8 cellular contexts compared by ENCODE assay signal in genomic region chr1:27366113-27366410, GRCh38. TPM values are rescaled to one million over a fixed set of nuclear protein-coding genes. Genes with fewer than 3 reads are reported as not detected.
DNase-seq lines count a peak whose midpoint lies in the region; ATAC-seq and TF ChIP-seq lines count a peak whose summit lies in the region.

No MANE protein-coding gene starts in this region.

- peak; percentile 40 to 51 for TF ChIP-seq POLR2A in gastroesophageal sphincter (IDR thresholded peaks at IDR 0.05)
- no peak for TF ChIP-seq POLR2A in testis (IDR thresholded peaks at IDR 0.05)

- H3K27me3 Mint-ChIP-seq in IgD-negative memory B cell = no peaks in the 10 kb centered on the region
- H3K27me3 Mint-ChIP-seq in activated naive CD4-positive, alpha-beta T cell treated with anti-CD3 and anti-CD28 coated beads for 36 hours (ENCODE audit: low read depth) = no peaks in the 10 kb centered on the region

- TF ChIP-seq CTCF in gastroesophageal sphincter (IDR thresholded peaks at IDR 0.05) (no peak), testis (IDR thresholded peaks at IDR 0.05) (no peak)

- peak overlapping the region in 1 of 3 donors; percentile 61 for H3K27ac Mint-ChIP-seq in IgD-negative memory B cell
- H3K27ac Mint-ChIP-seq in activated naive CD4-positive, alpha-beta T cell treated with anti-CD3 and anti-CD28 coated beads for 36 hours = no peak overlapping the region

- H2AFZ ChIP-seq in neuron (ENCODE audit: low read depth, low read length) = peak overlapping the region; percentile 80

- 0% methylated on average over 1 of the region's 30 CpGs; no CpG with 5 or more reads in 1 of the 2 donors for WGBS in gastroesophageal sphincter (ENCODE audit: low coverage in 1 of 2), 2 donors
- 0 to 1% methylated on average over 4 to 30 of the region's 30 CpGs for WGBS in testis, 2 donors

- no peaks in the 10 kb centered on the region for H3K9me3 ChIP-seq in gastroesophageal sphincter
- no peaks in the 10 kb centered on the region for H3K9me3 ChIP-seq in neuron (ENCODE audit: low read length)
- H3K9me3 ChIP-seq in testis = no peaks in the 10 kb centered on the region

- peak overlapping the region; percentile 94 to 99 (median 98) for H3K27ac ChIP-seq in gastroesophageal sphincter
- H3K27ac ChIP-seq in testis = peak overlapping the region; percentile 91 to 98

- peaks cover 9 to 60% (median 19%) of the 10 kb centered on the region in 3 donors for H3K4me1 ChIP-seq in gastroesophageal sphincter
- peaks cover 16% of the 10 kb centered on the region for H3K4me1 ChIP-seq in neuron (ENCODE audit: insufficient read depth, low read length)
- peaks cover 20% of the 10 kb centered on the region for H3K4me1 ChIP-seq in testis

- DNase-seq in NCI-H2029 (lab: John Stamatoyannopoulos, UW) (peak; percentile 49), NCI-H2029 treated with DMSO at 0.1 percent for 48 hours (lab: John Stamatoyannopoulos, UW) (no peak), SHP77 treated with DMSO at 0.1 percent for 48 hours (lab: John Stamatoyannopoulos, UW) (peak; percentile 40), testis (peak; percentile 82)
- peak; percentile 80 for DNase-seq in activated naive CD4-positive, alpha-beta T cell treated with anti-CD3 and anti-CD28 coated beads for 36 hours

- H3K36me3 Mint-ChIP-seq in IgD-negative memory B cell = no peaks in the 10 kb centered on the region
- no peaks in the 10 kb centered on the region for H3K36me3 Mint-ChIP-seq in activated naive CD4-positive, alpha-beta T cell treated with anti-CD3 and anti-CD28 coated beads for 36 hours (ENCODE audit: low read depth)

- H3K4me1 Mint-ChIP-seq in IgD-negative memory B cell = peaks cover 22 to 37% (median 26%) of the 10 kb centered on the region in 3 donors
- H3K4me1 Mint-ChIP-seq in activated naive CD4-positive, alpha-beta T cell treated with anti-CD3 and anti-CD28 coated beads for 36 hours (ENCODE audit: low read depth) = peaks cover 25% of the 10 kb centered on the region

- no peaks in the 10 kb centered on the region for H3K9me3 Mint-ChIP-seq in IgD-negative memory B cell
- no peaks in the 10 kb centered on the region for H3K9me3 Mint-ChIP-seq in activated naive CD4-positive, alpha-beta T cell treated with anti-CD3 and anti-CD28 coated beads for 36 hours

- H3K27me3 ChIP-seq in gastroesophageal sphincter = no peaks in the 10 kb centered on the region
- no peaks in the 10 kb centered on the region for H3K27me3 ChIP-seq in neuron (ENCODE audit: insufficient read depth, low read length)
- no peaks in the 10 kb centered on the region for H3K27me3 ChIP-seq in testis

- no peak for TF ChIP-seq EP300 in gastroesophageal sphincter (IDR thresholded peaks at IDR 0.05)

- H3K36me3 ChIP-seq in gastroesophageal sphincter (peaks cover 0 to 38% of the 10 kb centered on the region in 2 donors), neuron (ENCODE audit: insufficient read depth, low read length) (no peaks in the 10 kb centered on the region), testis (ENCODE audit: low read depth, missing control alignments) (no peaks in the 10 kb centered on the region)

- CTCF ChIA-PET in activated naive CD4-positive, alpha-beta T cell treated with anti-CD3 and anti-CD28 coated beads for 36 hours (lab: Charles Lee) = interaction anchor here (0.6 to 2.2 kb wide), 10 partner anchors 9 to 297 kb away, joined by 3 to 14 read pairs (median 3); partner anchors contain the start of gene CD164L2

- H3K4me3 Mint-ChIP-seq in IgD-negative memory B cell = peak overlapping the region; percentile 83 to 96 (median 91)
- H3K4me3 Mint-ChIP-seq in activated naive CD4-positive, alpha-beta T cell treated with anti-CD3 and anti-CD28 coated beads for 36 hours = peak overlapping the region; percentile 83

- peak overlapping the region; percentile 69 to 91 for H3K4me3 ChIP-seq in gastroesophageal sphincter
- H3K4me3 ChIP-seq in neuron (ENCODE audit: low read length) = peak overlapping the region; percentile 70
- H3K4me3 ChIP-seq in testis = peak overlapping the region; percentile 68 to 74

- intact Hi-C loops in activated naive CD4-positive, alpha-beta T cell treated with anti-CD3 and anti-CD28 coated beads for 36 hours (cut with micrococcal nuclease) = loop anchor here (2.0 kb wide), 1 partner anchor 43 kb away; the partner anchor contains the start of gene TMEM222
- intact Hi-C loops in testis (cut with DNase I; ENCODE audit: low total_unique reads) = no loop called here

- peak; percentile 69 for ATAC-seq in gastroesophageal sphincter

RNA-seq across cellular contexts. Expression of gene MAP3K6, which starts 0.7 kb away (rescaled TPM):
- 3.9 TPM for polyA plus RNA-seq in IgD-negative memory B cell
- 1 to 10 TPM; 5.2 to 5.3 TPM for total RNA-seq in activated naive CD4-positive, alpha-beta T cell treated with anti-CD3 and anti-CD28 coated beads for 36 hours
- total RNA-seq in gastroesophageal sphincter = 10 to 100 TPM; 31.1 to 64.3 (median 54.3) TPM
- total RNA-seq in testis = 10 to 100 TPM; 18.8 to 31.7 TPM
- polyA plus RNA-seq in testis (ENCODE audit: insufficient read depth, low read depth, low replicate concordance) = 18.4 TPM

RNA-seq across cellular contexts. Expression of gene FCN3, which starts 8.6 kb away (rescaled TPM):
- polyA plus RNA-seq in IgD-negative memory B cell (not detected), testis (ENCODE audit: insufficient read depth, low read depth, low replicate concordance) (0.54 TPM)
- not detected for total RNA-seq in activated naive CD4-positive, alpha-beta T cell treated with anti-CD3 and anti-CD28 coated beads for 36 hours
- total RNA-seq in gastroesophageal sphincter (10 to 100 TPM in 1 of 4 donors, 1 to 10 TPM in 3; 4.6 to 11.5 (median 6.3) TPM), testis (1 to 10 TPM; 3.6 to 6.9 TPM)

RNA-seq across cellular contexts. Expression of gene CD164L2, which starts 17.1 kb away (rescaled TPM):
- polyA plus RNA-seq in IgD-negative memory B cell (not detected), testis (ENCODE audit: insufficient read depth, low read depth, low replicate concordance) (0.76 TPM)
- total RNA-seq in activated naive CD4-positive, alpha-beta T cell treated with anti-CD3 and anti-CD28 coated beads for 36 hours = not detected
- total RNA-seq in gastroesophageal sphincter (not detected), testis (1 to 10 TPM in 1 of 2 donors, under 1 TPM in 1; 0.24 to 1.5 TPM)

RNA-seq across cellular contexts. Expression of gene SYTL1, which starts 24.2 kb away (rescaled TPM):
- polyA plus RNA-seq in IgD-negative memory B cell (130 TPM), testis (ENCODE audit: insufficient read depth, low read depth, low replicate concordance) (6.0 TPM)
- total RNA-seq in activated naive CD4-positive, alpha-beta T cell treated with anti-CD3 and anti-CD28 coated beads for 36 hours = 10 to 100 TPM; 28.5 to 29.2 TPM
- total RNA-seq in gastroesophageal sphincter (1 to 10 TPM in 2 of 4 donors, under 1 TPM in 2; 0.81 to 4.8 (median 2.7) TPM), testis (1 to 10 TPM; 2.3 to 5.4 TPM)

RNA-seq across cellular contexts. Expression of gene GPR3, which starts 26.4 kb away (rescaled TPM):
- polyA plus RNA-seq in IgD-negative memory B cell (0.16 TPM), testis (ENCODE audit: insufficient read depth, low read depth, low replicate concordance) (0.20 TPM)
- under 1 TPM; 0.64 to 0.74 TPM for total RNA-seq in activated naive CD4-positive, alpha-beta T cell treated with anti-CD3 and anti-CD28 coated beads for 36 hours
- total RNA-seq in gastroesophageal sphincter (under 1 TPM in 1 of 4 donors, not detected in 3; 0.67 TPM), testis (under 1 TPM; 0.12 to 0.47 TPM)

Comparison
In these comparisons a context has a peak if more than half of its experiments do, and no peak if none do; other contexts are left out.
1. RNA of gene FCN3, which starts 8.6 kb away (total RNA-seq): 4.6 to 11.5 TPM in gastroesophageal sphincter and 3.6 to 6.9 TPM in testis; not detected in activated naive CD4-positive, alpha-beta T cell treated with anti-CD3 and anti-CD28 coated beads for 36 hours; every median in the first group is over 4 times any median in the second.
2. Peak in every context shown above with its lines, with median percentiles within 50 percentile points of each other: H3K4me3 ChIP-seq.